8 cellular contexts compared by ENCODE assay signal in genomic region chr10:22774102-22774501, GRCh38.
"Had no signal": no experiment of that assay in that cellular context is flagged by ENCODE, and none has a peak within 500 bp of the region (broad histone marks: within the 10 kb centered on the region; RNA-seq: fewer than 3 reads in every experiment).

No MANE protein-coding gene starts in this region.

- H3K4me3 ChIP-seq: GM23338 had no signal

- FAIRE-seq: H1, H54 had no signal

- ATAC-seq: GM23338 had no signal

- H2AFZ ChIP-seq: GM23338 had no signal

- H3K4me2 ChIP-seq: GM23338 had no signal

- H3K27ac ChIP-seq: HL-60 had no signal

- DNase-seq: H9, HCEC 1CT, HFFc6, KG1 had no signal
